3 cellular contexts compared by ENCODE assay signal in genomic region chr10:14236341-14236740, GRCh38.
"Had no signal": no experiment of that assay in that cellular context is flagged by ENCODE, and none has a peak within 500 bp of the region (broad histone marks: within the 10 kb centered on the region; RNA-seq: fewer than 3 reads in every experiment).

No MANE protein-coding gene starts in this region.

- DNase-seq: GDM1, GF-D8 had no signal

- ATAC-seq: GM12878 had no signal

- H3K4me3 ChIP-seq: GM12878 had no signal
